In genomic region chr22:19912236-19912999, GRCh38 we compare ENCODE assay signal across 17 cellular contexts. TPM values are rescaled to one million over a fixed set of nuclear protein-coding genes. Genes with fewer than 3 reads are reported as not detected.
DNase-seq lines count a peak whose midpoint lies in the region; ATAC-seq lines count a peak whose summit lies in the region.
"Had no signal": no experiment of that assay in that cellular context is flagged by ENCODE, and none has a peak within 500 bp of the region (broad histone marks: within the 10 kb centered on the region; RNA-seq: fewer than 3 reads in every experiment).

No MANE protein-coding gene starts in this region.

- H3K27me3 ChIP-seq in BLaER1 = no peaks in the 10 kb centered on the region
- no peaks in the 10 kb centered on the region for H3K27me3 ChIP-seq in SJCRH30
- H3K27me3 ChIP-seq: cardiac muscle cell had no signal

- H3K9ac ChIP-seq in BLaER1 = peak overlapping the region; percentile 41; the same call in 1 of the 2 replicates
- H3K9ac ChIP-seq: parathyroid adenoma had no signal

- H3K27ac ChIP-seq in BLaER1 = peak overlapping the region; percentile 51; the same call in 1 of the 2 replicates
- H3K27ac ChIP-seq in SJCRH30 = peak overlapping the region; percentile 25
- H3K27ac ChIP-seq: A549, cardiac muscle cell, parathyroid adenoma had no signal

- H3K36me3 ChIP-seq in BLaER1 = peaks cover 65% of the 10 kb centered on the region
- H3K36me3 ChIP-seq in SJCRH30 = peaks cover 26% of the 10 kb centered on the region
- H3K36me3 ChIP-seq: cardiac muscle cell had no signal

- peaks cover 11% of the 10 kb centered on the region for H3K9me3 ChIP-seq in BLaER1
- peaks cover 4% of the 10 kb centered on the region; the same call in 1 of the 2 replicates for H3K9me3 ChIP-seq in SJCRH30 (replicated peaks)
- H3K9me3 ChIP-seq: A549, mucosa of descending colon had no signal

- ATAC-seq in GM18909 (IDR thresholded peaks at IDR 0.05; ENCODE audit: poor library complexity, unreplicated experiment) = no peak
- ATAC-seq: activated CD4-positive, alpha-beta T cell treated with anti-CD3 and anti-CD28 coated beads for 36 hours; activated naive CD4-positive, alpha-beta T cell treated with anti-CD3 and anti-CD28 coated beads, Interleukin-2, amount 50 U/mL, for 72 hours; left colon; mucosa of descending colon had no signal

- DNase-seq in SJCRH30 (peak; percentile 90 to 93), iPS-NIHi11 (ENCODE audit: low spot score) (peak; percentile 60), epidermal melanocyte (ENCODE audit: insufficient read length, low spot score) (no peak), DMS153 treated with DMSO at 0.1 percent for 48 hours (lab: John Stamatoyannopoulos, UW; ENCODE audit: unreplicated experiment) (no peak)
- DNase-seq: activated CD4-positive, alpha-beta T cell treated with anti-CD3 and anti-CD28 coated beads for 36 hours; CD4-positive, CD25-positive, alpha-beta regulatory T cell; KG1; left colon; mucosa of descending colon; NCI-H1436 treated with DMSO at 0.1 percent for 48 hours; NCI-H446 had no signal

- H3K4me1 ChIP-seq in BLaER1 (peaks cover 44% of the 10 kb centered on the region), SJCRH30 (peaks cover 12% of the 10 kb centered on the region)
- H3K4me1 ChIP-seq: A549, parathyroid adenoma had no signal

- H4K20me1 ChIP-seq in BLaER1 = no peaks in the 10 kb centered on the region

- H3K4me3 ChIP-seq in BLaER1 = no peak overlapping the region
- no peak overlapping the region for H3K4me3 ChIP-seq in SJCRH30
- H3K4me3 ChIP-seq: A549, cardiac muscle cell, mucosa of descending colon had no signal

- H3K4me2 ChIP-seq in BLaER1 = peak overlapping the region; percentile 48
- H3K4me2 ChIP-seq: A549 had no signal

RNA-seq across cellular contexts. Expression of gene COMT, which starts 29.2 kb away (rescaled TPM):
- total RNA-seq in SJCRH30 (2014; rRNA removed; shearing (Covaris generic)) = 69.2 and 74.6 TPM in 2 replicates

RNA-seq across cellular contexts. Expression of gene TXNRD2, which starts 29.2 kb away (rescaled TPM):
- 17.0 and 17.2 TPM in 2 replicates for total RNA-seq in SJCRH30 (2014; rRNA removed; shearing (Covaris generic))

RNA-seq across cellular contexts. Expression of gene GNB1L, which starts 57.7 kb away (rescaled TPM):
- 12.3 and 12.6 TPM in 2 replicates for total RNA-seq in SJCRH30 (2014; rRNA removed; shearing (Covaris generic))

RNA-seq across cellular contexts. Expression of gene RTL10, which starts 57.7 kb away (rescaled TPM):
- total RNA-seq in SJCRH30 (2014; rRNA removed; shearing (Covaris generic)) = 16.2 and 19.1 TPM in 2 replicates

Comparison
In these comparisons a context has a peak if more than half of its experiments do, and no peak if none do; other contexts are left out.
1. DNase-seq: peak in SJCRH30 (2 of 2) and iPS-NIHi11 (single experiment); none in epidermal melanocyte (single experiment) and DMS153 treated with DMSO at 0.1 percent for 48 hours (single experiment).